ENCODE assay signal across 13 cellular contexts in the genomic region with DNA sequence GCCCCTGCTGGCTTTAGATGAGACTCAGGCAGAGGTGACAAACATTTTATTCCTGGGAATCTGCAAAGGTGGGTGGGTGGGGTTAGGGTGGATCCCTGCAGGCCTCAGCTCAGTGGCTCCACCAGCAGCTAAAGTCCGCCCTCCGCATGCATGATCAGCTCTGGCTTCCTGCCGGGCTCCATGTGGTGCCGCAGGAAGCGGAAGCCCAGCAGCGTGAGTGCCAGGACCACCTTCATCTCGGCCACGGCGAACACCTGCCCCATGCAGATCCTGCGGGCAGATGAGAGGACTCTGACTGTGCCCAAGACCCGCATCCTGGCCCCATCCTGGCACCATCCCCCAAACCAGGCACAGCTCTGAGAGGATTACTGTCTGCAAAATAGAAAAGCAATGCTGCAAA. TPM values are rescaled to one million over a fixed set of nuclear protein-coding genes. Genes with fewer than 3 reads are reported as not detected.
DNase-seq lines count a peak whose midpoint lies in the region; ATAC-seq, FAIRE-seq and TF ChIP-seq lines count a peak whose summit lies in the region.
"Had no signal": no experiment of that assay in that cellular context is flagged by ENCODE, and none has a peak within 500 bp of the region (broad histone marks: within the 10 kb centered on the region; RNA-seq: fewer than 3 reads in every experiment).

No MANE protein-coding gene starts in this region.

- ATAC-seq in K562 (peak; percentile 92), HG03280 (IDR thresholded peaks at IDR 0.05; ENCODE audit: unreplicated experiment) (no peak), HG03196 (IDR thresholded peaks at IDR 0.05; ENCODE audit: unreplicated experiment) (no peak)
- ATAC-seq in stimulated activated effector memory CD8-positive, alpha-beta T cell treated with anti-CD3 and anti-CD28 coated beads, Interleukin-12 subunit alpha, Interleukin-12 subunit beta, amount 100 ng/mL, for 72 hours = peak; percentile 44

- peak; percentile 16 for DNase-seq in activated CD4-positive, alpha-beta memory T cell treated with anti-CD3 and anti-CD28 coated beads for 36 hours
- no peak for DNase-seq in activated CD4-positive, alpha-beta memory T cell treated with anti-CD3 and anti-CD28 coated beads, Interleukin-2, amount 10 ng/mL, durations not matched to agents 7 days and 5 days
- DNase-seq in NCI-H69 (lab: John Stamatoyannopoulos, UW) (peak; percentile 13), K562 (ENCODE audit: extremely low read depth in 1 of 4, low spot score in 3 of 4) (peak; percentile 50 to 59 (median 52)), T-helper 9 cell (no peak)
- DNase-seq in stimulated activated effector memory CD8-positive, alpha-beta T cell treated with anti-CD3 and anti-CD28 coated beads, Interleukin-12 subunit alpha, Interleukin-12 subunit beta, amount 100 ng/mL, for 72 hours (ENCODE audit: low spot score in 2 of 2) = no peak
- DNase-seq: activated CD4-positive, CD25-positive, alpha-beta regulatory T cell; esophagus squamous epithelium had no signal

- H4K20me1 ChIP-seq in K562 (replicated peaks; ENCODE audit: control insufficient read depth, insufficient read depth, low read length) = no peaks in the 10 kb centered on the region

- H3K79me2 ChIP-seq in K562 (ENCODE audit: control insufficient read depth, insufficient read depth, low read length) = no peaks in the 10 kb centered on the region

- 11% methylated on average over 10 of the region's 11 CpGs for WGBS in K562 (ENCODE audit: insufficient coverage, low coverage, missing lambda C conversion rate)

- peak in 2 of 3 experiments; percentile 14 to 17; a peak in 2 of 6 replicates for TF ChIP-seq CTCF in K562 (IDR thresholded peaks at IDR 0.05 in 2 of 3, conservative IDR thresholded peaks at IDR 0.05 in 1 of 3; ENCODE audit: insufficient read depth in 2 of 3, low read depth in 1 of 3, low read length in 3 of 3)

- no peaks in the 10 kb centered on the region for H3K4me1 Mint-ChIP-seq in activated CD4-positive, alpha-beta memory T cell treated with anti-CD3 and anti-CD28 coated beads for 36 hours (ENCODE audit: low read depth)
- H3K4me1 Mint-ChIP-seq in activated CD4-positive, alpha-beta memory T cell treated with anti-CD3 and anti-CD28 coated beads, Interleukin-2, amount 10 ng/mL, durations not matched to agents 7 days and 5 days = peaks cover 4% of the 10 kb centered on the region
- peaks cover 13% of the 10 kb centered on the region for H3K4me1 Mint-ChIP-seq in stimulated activated effector memory CD8-positive, alpha-beta T cell treated with anti-CD3 and anti-CD28 coated beads, Interleukin-12 subunit alpha, Interleukin-12 subunit beta, amount 100 ng/mL, for 72 hours

- H3K36me3 Mint-ChIP-seq in activated CD4-positive, alpha-beta memory T cell treated with anti-CD3 and anti-CD28 coated beads for 36 hours = no peaks in the 10 kb centered on the region
- H3K36me3 Mint-ChIP-seq in activated CD4-positive, alpha-beta memory T cell treated with anti-CD3 and anti-CD28 coated beads, Interleukin-2, amount 10 ng/mL, durations not matched to agents 7 days and 5 days (ENCODE audit: low read depth) = no peaks in the 10 kb centered on the region
- H3K36me3 Mint-ChIP-seq in stimulated activated effector memory CD8-positive, alpha-beta T cell treated with anti-CD3 and anti-CD28 coated beads, Interleukin-12 subunit alpha, Interleukin-12 subunit beta, amount 100 ng/mL, for 72 hours = no peaks in the 10 kb centered on the region

- H3K4me3 ChIP-seq in K562 = no peak overlapping the region
- H3K4me3 ChIP-seq: esophagus squamous epithelium had no signal

- TF ChIP-seq POLR2A in K562 (conservative IDR thresholded peaks at IDR 0.05) = no peak

- intact Hi-C loops in activated CD4-positive, alpha-beta memory T cell treated with anti-CD3 and anti-CD28 coated beads for 36 hours (cut with micrococcal nuclease) = no loop called here
- intact Hi-C loops in K562 (cut with micrococcal nuclease) = no loop called here

- peak overlapping the region; percentile 87 for H2AFZ ChIP-seq in K562 (ENCODE audit: low read depth, low read length)

- no peaks in the 10 kb centered on the region for H3K9me3 ChIP-seq in K562 (replicated peaks; ENCODE audit: control insufficient read depth, insufficient read depth, low read depth, low read length)
- H3K9me3 ChIP-seq: esophagus squamous epithelium had no signal

- POLR2A ChIA-PET in activated CD4-positive, alpha-beta memory T cell treated with anti-CD3 and anti-CD28 coated beads for 36 hours (lab: Charles Lee) = no interaction called here
- POLR2A ChIA-PET in activated CD4-positive, alpha-beta memory T cell treated with anti-CD3 and anti-CD28 coated beads, Interleukin-2, amount 10 ng/mL, durations not matched to agents 7 days and 5 days (lab: Charles Lee) = interaction anchor here (0.7 kb wide), 1 partner anchor 35 kb away, joined by 3 read pairs; no protein-coding TSS in a partner anchor
- POLR2A ChIA-PET in K562 (lab: Yijun Ruan, JAX) = interaction anchor here (0.7 to 0.9 kb wide), 3 partner anchors 8 to 317 kb away, joined by 3 to 4 read pairs (median 3); no protein-coding TSS in a partner anchor

- no peak overlapping the region for H3K27ac ChIP-seq in K562 (ENCODE audit: extremely low read depth, low read depth, low read length)
- H3K27ac ChIP-seq: esophagus squamous epithelium had no signal

- peak overlapping the region in 1 of 2 experiments; percentile 81; a peak in 2 of 4 replicates for H3K9ac ChIP-seq in K562 (ENCODE audit: insufficient read depth in 1 of 2, low read depth in 2 of 2, low read length in 2 of 2)

- H3K4me2 ChIP-seq in K562 (ENCODE audit: insufficient read depth, low read length) = peak overlapping the region; percentile 52

- peaks cover 6 to 10% of the 10 kb centered on the region in 2 experiments; a peak in 4 of 5 replicates for H3K4me1 ChIP-seq in K562 (replicated peaks in 1 of 2; ENCODE audit: control insufficient read depth in 2 of 2, insufficient read depth in 2 of 2, low read length in 2 of 2)

- H3K9me1 ChIP-seq in K562 (ENCODE audit: control insufficient read depth, insufficient read depth, low read length) = no peaks in the 10 kb centered on the region

- FAIRE-seq in K562 (lab: Jason Lieb, UNC) = peak; percentile 32
- FAIRE-seq: GM12892 had no signal

- H3K27me3 ChIP-seq in K562 (ENCODE audit: control insufficient read depth in 2 of 2, insufficient read depth in 2 of 2, low read length in 2 of 2) = peaks cover 0 to 6% of the 10 kb centered on the region in 2 experiments; a peak in 2 of 5 replicates

- no peaks in the 10 kb centered on the region for H3K36me3 ChIP-seq in K562 (ENCODE audit: control insufficient read depth, insufficient read depth, low read length)
- H3K36me3 ChIP-seq: esophagus squamous epithelium had no signal

- in situ Hi-C loops in K562 (cut with MboI) = loop anchor here (10.0 kb wide), 1 partner anchor 237 kb away; no protein-coding TSS in a partner anchor

- H3K9me3 Mint-ChIP-seq in activated CD4-positive, alpha-beta memory T cell treated with anti-CD3 and anti-CD28 coated beads for 36 hours = no peaks in the 10 kb centered on the region
- no peaks in the 10 kb centered on the region for H3K9me3 Mint-ChIP-seq in activated CD4-positive, alpha-beta memory T cell treated with anti-CD3 and anti-CD28 coated beads, Interleukin-2, amount 10 ng/mL, durations not matched to agents 7 days and 5 days
- H3K9me3 Mint-ChIP-seq in stimulated activated effector memory CD8-positive, alpha-beta T cell treated with anti-CD3 and anti-CD28 coated beads, Interleukin-12 subunit alpha, Interleukin-12 subunit beta, amount 100 ng/mL, for 72 hours = no peaks in the 10 kb centered on the region

- H3K4me3 Mint-ChIP-seq in activated CD4-positive, alpha-beta memory T cell treated with anti-CD3 and anti-CD28 coated beads for 36 hours = no peak overlapping the region
- H3K4me3 Mint-ChIP-seq in activated CD4-positive, alpha-beta memory T cell treated with anti-CD3 and anti-CD28 coated beads, Interleukin-2, amount 10 ng/mL, durations not matched to agents 7 days and 5 days = no peak overlapping the region
- H3K4me3 Mint-ChIP-seq in stimulated activated effector memory CD8-positive, alpha-beta T cell treated with anti-CD3 and anti-CD28 coated beads, Interleukin-12 subunit alpha, Interleukin-12 subunit beta, amount 100 ng/mL, for 72 hours = peak overlapping the region; percentile 30

- no peak for TF ChIP-seq RAD21 in K562 (CRISPR knock-in tag; conservative IDR thresholded peaks at IDR 0.05 in 1 of 2, IDR thresholded peaks at IDR 0.05 in 1 of 2)

- BruUV-seq in K562 (replicated peaks; lab: Mats Ljungman, UMichigan) = no TSS peak

- no peak overlapping the region for H3K27ac Mint-ChIP-seq in activated CD4-positive, alpha-beta memory T cell treated with anti-CD3 and anti-CD28 coated beads for 36 hours
- no peak overlapping the region for H3K27ac Mint-ChIP-seq in activated CD4-positive, alpha-beta memory T cell treated with anti-CD3 and anti-CD28 coated beads, Interleukin-2, amount 10 ng/mL, durations not matched to agents 7 days and 5 days
- H3K27ac Mint-ChIP-seq in stimulated activated effector memory CD8-positive, alpha-beta T cell treated with anti-CD3 and anti-CD28 coated beads, Interleukin-12 subunit alpha, Interleukin-12 subunit beta, amount 100 ng/mL, for 72 hours = no peak overlapping the region

- H3K27me3 Mint-ChIP-seq in activated CD4-positive, alpha-beta memory T cell treated with anti-CD3 and anti-CD28 coated beads for 36 hours = peaks cover 28% of the 10 kb centered on the region
- H3K27me3 Mint-ChIP-seq in activated CD4-positive, alpha-beta memory T cell treated with anti-CD3 and anti-CD28 coated beads, Interleukin-2, amount 10 ng/mL, durations not matched to agents 7 days and 5 days = peaks cover 22% of the 10 kb centered on the region

- CTCF ChIA-PET in activated CD4-positive, alpha-beta memory T cell treated with anti-CD3 and anti-CD28 coated beads for 36 hours (lab: Charles Lee) = no interaction called here
- CTCF ChIA-PET in activated CD4-positive, alpha-beta memory T cell treated with anti-CD3 and anti-CD28 coated beads, Interleukin-2, amount 10 ng/mL, durations not matched to agents 7 days and 5 days (lab: Charles Lee) = interaction anchor here (1.0 kb wide), 1 partner anchor 242 kb away, joined by 4 read pairs; no protein-coding TSS in a partner anchor
- CTCF ChIA-PET in K562 (lab: Yijun Ruan, JAX; ENCODE audit: low intra/inter-chr PET ratio) = interaction anchor here (0.7 kb wide), 1 partner anchor 147 kb away, joined by 3 read pairs; no protein-coding TSS in a partner anchor

- no peak for TF ChIP-seq EP300 in K562 (IDR thresholded peaks at IDR 0.05; ENCODE audit: low read length)

RNA-seq across cellular contexts. Expression of a gene that starts 26.3 kb away (rescaled TPM):
- total RNA-seq in activated CD4-positive, alpha-beta memory T cell treated with anti-CD3 and anti-CD28 coated beads for 36 hours = not detected
- total RNA-seq in activated CD4-positive, alpha-beta memory T cell treated with anti-CD3 and anti-CD28 coated beads, Interleukin-2, amount 10 ng/mL, durations not matched to agents 7 days and 5 days = not detected
- 0.39 and 1.8 TPM in 2 replicates for total RNA-seq in K562 (2011; cell fraction: chromatin; rRNA removed; ENCODE audit: low replicate concordance)
- total RNA-seq in K562 (2011; cell fraction: nucleolus; rRNA removed) = 0.17 and 0.79 TPM in 2 replicates
- 0.59 and 0.69 TPM in 2 replicates for total RNA-seq in K562 (2011; cell fraction: nucleoplasm; rRNA removed)
- total RNA-seq in K562 (2014; rRNA removed) (0.32 and 1.8 TPM in 2 replicates), K562 (2014; rRNA removed; fragmentation: Illumina TruSeq; extraction: Trizol) (0.11 TPM in 1 of 2 replicates, not detected in the other), K562 (2015; rRNA removed; fragmentation: Illumina TruSeq; extraction: Trizol) (0.22 TPM in 1 of 2 replicates, not detected in the other), K562 (2021) (0.22 and 0.51 TPM in 2 replicates)
- polyA plus RNA-seq in K562 (2011; rRNA removed) (0.26 and 0.56 TPM in 2 replicates), K562 (2014; fragmentation: Illumina TruSeq; extraction: Trizol) (0.10 and 0.15 TPM in 2 replicates), K562 (2014; fragmentation: Nextera tagmentation; extraction: Ambion mirVana) (not detected), K562 (2014; rRNA removed) (0.37 and 0.82 TPM in 2 replicates)
- 0.18 and 0.31 TPM in 2 replicates for polyA plus RNA-seq in K562 (2011; cell fraction: cytosol; rRNA removed)
- polyA plus RNA-seq in K562 (2011; cell fraction: nucleus; rRNA removed) = 3.2 and 4.6 TPM in 2 replicates
- polyA plus RNA-seq in K562 (2012) = 0.36 and 1.7 TPM in 2 replicates
- polyA minus RNA-seq in K562 (2011; rRNA and poly(A)+ RNA removed) = not detected in 2 replicates
- polyA minus RNA-seq in K562 (2011; cell fraction: cytosol; rRNA and poly(A)+ RNA removed) = not detected in 2 replicates
- polyA minus RNA-seq in K562 (2011; cell fraction: nucleus; rRNA and poly(A)+ RNA removed) = 0.67 and 1.1 TPM in 2 replicates
- total RNA-seq: kidney epithelial cell, osteoblast had no signal

RNA-seq across cellular contexts. Expression of a gene that starts 56.1 kb away (rescaled TPM):
- total RNA-seq in activated CD4-positive, alpha-beta memory T cell treated with anti-CD3 and anti-CD28 coated beads for 36 hours = not detected
- total RNA-seq in activated CD4-positive, alpha-beta memory T cell treated with anti-CD3 and anti-CD28 coated beads, Interleukin-2, amount 10 ng/mL, durations not matched to agents 7 days and 5 days = not detected
- not detected in 2 replicates for total RNA-seq in K562 (2011; cell fraction: chromatin; rRNA removed; ENCODE audit: low replicate concordance)
- not detected in 2 replicates for total RNA-seq in K562 (2011; cell fraction: nucleolus; rRNA removed)
- not detected in 2 replicates for total RNA-seq in K562 (2011; cell fraction: nucleoplasm; rRNA removed)
- total RNA-seq in K562 (2014; rRNA removed) (not detected in 2 replicates), K562 (2014; rRNA removed; fragmentation: Illumina TruSeq; extraction: Trizol) (not detected in 2 replicates), K562 (2015; rRNA removed; fragmentation: Illumina TruSeq; extraction: Trizol) (not detected in 2 replicates), K562 (2021) (not detected in 2 replicates)
- polyA plus RNA-seq in K562 (2011; rRNA removed) (not detected in 2 replicates), K562 (2014; fragmentation: Illumina TruSeq; extraction: Trizol) (not detected in 2 replicates), K562 (2014; fragmentation: Nextera tagmentation; extraction: Ambion mirVana) (not detected), K562 (2014; rRNA removed) (not detected in 2 replicates)
- not detected in 2 replicates for polyA plus RNA-seq in K562 (2011; cell fraction: cytosol; rRNA removed)
- polyA plus RNA-seq in K562 (2011; cell fraction: nucleus; rRNA removed) = not detected in 2 replicates
- not detected in 2 replicates for polyA plus RNA-seq in K562 (2012)
- polyA minus RNA-seq in K562 (2011; rRNA and poly(A)+ RNA removed) = not detected in 2 replicates
- not detected in 2 replicates for polyA minus RNA-seq in K562 (2011; cell fraction: cytosol; rRNA and poly(A)+ RNA removed)
- polyA minus RNA-seq in K562 (2011; cell fraction: nucleus; rRNA and poly(A)+ RNA removed) = not detected in 2 replicates
- total RNA-seq: esophagus squamous epithelium, kidney epithelial cell, osteoblast had no signal

Comparison
In these comparisons a context has a peak if more than half of its experiments do, and no peak if none do; other contexts are left out.
1. DNase-seq: peak in activated CD4-positive, alpha-beta memory T cell treated with anti-CD3 and anti-CD28 coated beads for 36 hours (single experiment), NCI-H69 (single experiment) and K562 (4 of 4); none in activated CD4-positive, alpha-beta memory T cell treated with anti-CD3 and anti-CD28 coated beads, Interleukin-2, amount 10 ng/mL, durations not matched to agents 7 days and 5 days (single experiment), stimulated activated effector memory CD8-positive, alpha-beta T cell treated with anti-CD3 and anti-CD28 coated beads, Interleukin-12 subunit alpha, Interleukin-12 subunit beta, amount 100 ng/mL, for 72 hours (0 of 2) and T-helper 9 cell (single experiment).
2. ATAC-seq: peak in K562 (single experiment) and stimulated activated effector memory CD8-positive, alpha-beta T cell treated with anti-CD3 and anti-CD28 coated beads, Interleukin-12 subunit alpha, Interleukin-12 subunit beta, amount 100 ng/mL, for 72 hours (single experiment); none in HG03280 (single experiment) and HG03196 (single experiment).